In the genomic region with DNA sequence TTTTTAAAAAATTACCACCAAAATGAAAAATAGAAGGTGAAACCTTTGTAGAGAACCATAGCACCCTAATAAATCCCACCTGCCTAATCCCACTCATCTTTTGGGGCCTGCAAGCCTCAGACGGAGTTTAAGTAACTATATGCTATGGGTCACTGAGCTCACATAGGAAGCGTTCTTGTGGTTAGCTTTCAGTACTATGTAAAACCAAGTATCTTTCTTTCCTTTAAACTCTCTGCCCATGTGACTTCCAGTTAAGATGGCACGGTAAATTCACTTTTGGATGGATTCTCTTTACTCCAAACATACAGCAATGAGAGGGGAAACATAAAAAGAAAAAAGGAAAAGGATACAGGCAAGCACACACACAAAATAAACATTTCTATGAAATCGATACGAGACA, we compare ENCODE assay signal across 10 cellular contexts.
DNase-seq lines count a peak whose midpoint lies in the region; ATAC-seq lines count a peak whose summit lies in the region.
"Had no signal": no experiment of that assay in that cellular context is flagged by ENCODE, and none has a peak within 500 bp of the region (broad histone marks: within the 10 kb centered on the region; RNA-seq: fewer than 3 reads in every experiment).

No MANE protein-coding gene starts in this region.

- DNase-seq in left kidney (ENCODE audit: low read depth, low spot score) (peak; percentile 56), hepatic stellate cell (ENCODE audit: low spot score) (no peak), NCI-H1436 treated with DMSO at 0.1 percent for 48 hours (lab: John Stamatoyannopoulos, UW) (no peak), NCI-H1417 (lab: John Stamatoyannopoulos, UW) (no peak)
- DNase-seq: midbrain, NCI-H82, T-cell had no signal

- peak; percentile 75 for ATAC-seq in GM18868 (IDR thresholded peaks at IDR 0.05; ENCODE audit: unreplicated experiment)
- ATAC-seq in GM21447 (IDR thresholded peaks at IDR 0.05; ENCODE audit: unreplicated experiment): peak; percentile 90
- ATAC-seq in HG03342 (IDR thresholded peaks at IDR 0.05; ENCODE audit: unreplicated experiment): peak; percentile 75
- ATAC-seq: T-cell had no signal
